In genomic region chr12:73076760-73077159, GRCh38 we compare ENCODE assay signal across 27 cellular contexts.
"Had no signal": no experiment of that assay in that cellular context is flagged by ENCODE, and none has a peak within 500 bp of the region (broad histone marks: within the 10 kb centered on the region; RNA-seq: fewer than 3 reads in every experiment).

No MANE protein-coding gene starts in this region.

- H3K36me3 ChIP-seq: stomach, suprapubic skin, thoracic aorta, thyroid gland, tibial artery, tibial nerve, transverse colon, upper lobe of left lung, upper lobe of right lung, uterus, vagina had no signal

- H3K27me3 ChIP-seq: stomach, suprapubic skin, testis, thyroid gland, tibial artery, tibial nerve, transverse colon, upper lobe of left lung, upper lobe of right lung, uterus, vagina had no signal

- H3K27ac ChIP-seq: stomach, suprapubic skin, testis, thoracic aorta, thyroid gland, tibial artery, tibial nerve, transverse colon, upper lobe of left lung, upper lobe of right lung, uterus, vagina had no signal

- H3K4me3 ChIP-seq: stomach, suprapubic skin, testis, thoracic aorta, thyroid gland, tibial artery, tibial nerve, transverse colon, upper lobe of left lung, upper lobe of right lung, uterus, vagina had no signal

- H3K9me3 ChIP-seq: suprapubic skin, testis, thoracic aorta, thyroid gland, tibial artery, transverse colon, uterus, vagina had no signal

- FAIRE-seq: urothelium cell line had no signal

- ATAC-seq: stimulated activated effector memory CD8-positive, alpha-beta T cell treated with anti-CD3 and anti-CD28 coated beads, Interleukin-12 subunit alpha, Interleukin-12 subunit beta, amount 100 ng/mL, for 72 hours; stimulated activated memory B cell treated with anti-CD40 and anti-IgM and Interleukin-4, amounts not matched to agents 10 μg/mL and 1 μg/mL and 100 μg/mL, for 72 hours; stimulated activated naive B cell treated with anti-CD40 and anti-IgM and Interleukin-4, amounts not matched to agents 10 μg/mL and 1 μg/mL and 100 μg/mL, for 72 hours; stimulated activated naive CD8-positive, alpha-beta T cell treated with anti-CD3 and anti-CD28 coated beads, Interleukin-15, amount 100 ng/mL, for 72 hours; stimulated activated naive CD8-positive, alpha-beta T cell treated with anti-CD3 and anti-CD28 coated beads, Interleukin-15, Interleukin-2, amounts not matched to agents 100 U/mL and 50 U/mL, for 24 hours; upper lobe of right lung had no signal

- DNase-seq: stimulated activated CD4-positive, alpha-beta T cell treated with anti-CD3 and anti-CD28 coated beads, Interleukin-2, amount 100 ng/mL, for 48 hours; stimulated activated CD4-positive, alpha-beta T cell treated with anti-CD3 and anti-CD28 coated beads, Interleukin-4, amount 100 ng/mL, for 1 hour; stimulated activated CD4-positive, alpha-beta T cell treated with anti-CD3 and anti-CD28 coated beads, Interleukin-4, amount 100 ng/mL, for 24 hours; stimulated activated CD4-positive, alpha-beta T cell treated with anti-CD3 and anti-CD28 coated beads, Interleukin-4, amount 100 ng/mL, for 4 hours; stimulated activated CD8-positive, alpha-beta memory T cell treated with anti-CD3 and anti-CD28 coated beads, Interleukin-4, amount 100 ng/mL, for 48 hours; stimulated activated naive B cell treated with anti-CD40 and anti-IgM and Interleukin-4, amounts not matched to agents 10 μg/mL and 1 μg/mL and 100 μg/mL, for 72 hours; stimulated activated naive CD4-positive, alpha-beta T cell; stimulated activated naive CD4-positive, alpha-beta T cell treated with Interleukin-2 at 50 U/mL for 16 hours; stimulated activated naive CD8-positive, alpha-beta T cell treated with anti-CD3 and anti-CD28 coated beads, Interleukin-15, amount 100 ng/mL, for 72 hours; stimulated activated naive CD8-positive, alpha-beta T cell treated with anti-CD3 and anti-CD28 coated beads, Interleukin-15, Interleukin-2, amounts not matched to agents 100 U/mL and 50 U/mL, for 24 hours; stomach; substantia nigra; testis; thyroid gland; tibial artery; transverse colon; trophoblast cell; upper lobe of left lung; upper lobe of right lung; uterus had no signal

- H3K4me1 ChIP-seq: stomach, suprapubic skin, testis, thyroid gland, tibial artery, tibial nerve, transverse colon, upper lobe of left lung, upper lobe of right lung, uterus, vagina had no signal
